23 cellular contexts compared by ENCODE assay signal in genomic region chr6:125255201-125255600, GRCh38. TPM values are rescaled to one million over a fixed set of nuclear protein-coding genes. Genes with fewer than 3 reads are reported as not detected.
DNase-seq lines count a peak whose midpoint lies in the region; ATAC-seq, FAIRE-seq and TF ChIP-seq lines count a peak whose summit lies in the region.
"Had no signal": no experiment of that assay in that cellular context is flagged by ENCODE, and none has a peak within 500 bp of the region (broad histone marks: within the 10 kb centered on the region; RNA-seq: fewer than 3 reads in every experiment).

No MANE protein-coding gene starts in this region.

- no peak for FAIRE-seq in frontal cortex (lab: Jason Lieb, UNC)
- FAIRE-seq: A549, G401.6, GM12891, GM18507 had no signal

- TF ChIP-seq CTCF in omental fat pad (IDR thresholded peaks at IDR 0.05), result no peak

- no peaks in the 10 kb centered on the region for H3K36me3 ChIP-seq in GM23248 (ENCODE audit: low read depth)
- no peaks in the 10 kb centered on the region for H3K36me3 ChIP-seq in effector memory CD4-positive, alpha-beta T cell (ENCODE audit: control insufficient read depth, insufficient read depth, low read length)
- H3K36me3 ChIP-seq: BLaER1 treated with 17β-estradiol and CSF1 and Interleukin-3, amounts not matched to agents 10 nM and 100 nM had no signal

- no peaks in the 10 kb centered on the region for H3K27me3 ChIP-seq in GM23248 (replicated peaks; ENCODE audit: insufficient read depth)
- H3K27me3 ChIP-seq in effector memory CD4-positive, alpha-beta T cell (replicated peaks; ENCODE audit: control insufficient read depth, insufficient read depth, low read length, poor library complexity, severe bottlenecking), result no peaks in the 10 kb centered on the region
- H3K27me3 ChIP-seq: BLaER1 treated with 17β-estradiol and CSF1 and Interleukin-3, amounts not matched to agents 10 nM and 100 nM had no signal

- H3K79me2 ChIP-seq in GM23248 (ENCODE audit: insufficient read depth), result no peaks in the 10 kb centered on the region

- H3K4me1 ChIP-seq in GM23248 (ENCODE audit: insufficient read depth), result peaks cover 19% of the 10 kb centered on the region
- no peaks in the 10 kb centered on the region for H3K4me1 ChIP-seq in effector memory CD4-positive, alpha-beta T cell (ENCODE audit: control insufficient read depth, insufficient read depth, low read length, poor library complexity, severe bottlenecking)

- H3K4me3 ChIP-seq in GM23248, result no peak overlapping the region
- H3K4me3 ChIP-seq in effector memory CD4-positive, alpha-beta T cell (ENCODE audit: insufficient read depth, low read depth, low read length, poor library complexity, severe bottlenecking), result no peak overlapping the region
- H3K4me3 ChIP-seq: A549; BLaER1 treated with 17β-estradiol and CSF1 and Interleukin-3, amounts not matched to agents 10 nM and 100 nM had no signal

- H3K4me2 ChIP-seq in GM23248 (ENCODE audit: unreplicated experiment), result no peak overlapping the region
- H3K4me2 ChIP-seq: A549; BLaER1 treated with 17β-estradiol and CSF1 and Interleukin-3, amounts not matched to agents 10 nM and 100 nM had no signal

- H4K20me1 ChIP-seq in GM23248 (ENCODE audit: insufficient read depth), result no peaks in the 10 kb centered on the region
- H4K20me1 ChIP-seq: BLaER1 treated with 17β-estradiol and CSF1 and Interleukin-3, amounts not matched to agents 10 nM and 100 nM had no signal

- ATAC-seq in omental fat pad (ENCODE audit: low FRiP score), result peak; percentile 14
- ATAC-seq: A549, HCT116, Panc1 had no signal

- H2AFZ ChIP-seq in GM23248, result no peak overlapping the region

- H3K9me3 ChIP-seq in GM23248 (ENCODE audit: low read depth), result no peaks in the 10 kb centered on the region
- no peaks in the 10 kb centered on the region for H3K9me3 ChIP-seq in effector memory CD4-positive, alpha-beta T cell (ENCODE audit: control insufficient read depth, low read length)
- H3K9me3 ChIP-seq: A549; BLaER1 treated with 17β-estradiol and CSF1 and Interleukin-3, amounts not matched to agents 10 nM and 100 nM had no signal

- WGBS in GM23248 (ENCODE audit: low coverage in 1 of 2, low lambda C conversion rate in 2 of 2, missing lambda C conversion rate in 2 of 2), 2 experiments, result 50 to 56% methylated on average over 3 of the region's 3 CpGs

- no peak overlapping the region for H3K27ac ChIP-seq in GM23248
- H3K27ac ChIP-seq in effector memory CD4-positive, alpha-beta T cell (ENCODE audit: insufficient read depth, low read length, poor library complexity, severe bottlenecking), result no peak overlapping the region
- H3K27ac ChIP-seq: A549; BLaER1 treated with 17β-estradiol and CSF1 and Interleukin-3, amounts not matched to agents 10 nM and 100 nM had no signal

- no peaks in the 10 kb centered on the region for H3F3A ChIP-seq in GM23248 (ENCODE audit: insufficient read depth)

- DNase-seq in GM23248, result peak; percentile 29
- DNase-seq in RKO (ENCODE audit: low spot score), result peak; percentile 67
- peak; percentile 21 for DNase-seq in fibroblast of gingiva (ENCODE audit: low read depth)
- no peak for DNase-seq in omental fat pad (ENCODE audit: low spot score)
- no peak for DNase-seq in GF-D8 (lab: John Stamatoyannopoulos, UW)
- no peak for DNase-seq in NK-92 (lab: John Stamatoyannopoulos, UW; ENCODE audit: unreplicated experiment)
- DNase-seq in effector memory CD4-positive, alpha-beta T cell, result no peak
- no peak for DNase-seq in frontal cortex (ENCODE audit: low spot score in 2 of 2)
- DNase-seq: CD8-positive, alpha-beta memory T cell; DMS79 treated with DMSO at 0.1 percent for 48 hours; KBM-7; NCI-H1436 treated with DMSO at 0.1 percent for 48 hours; NCI-H2029 treated with DMSO at 0.1 percent for 48 hours; NCI-H510A; NCI-H774; SHP77 treated with DMSO at 0.1 percent for 48 hours had no signal

- H3K9me2 ChIP-seq in GM23248 (ENCODE audit: insufficient read depth), result 0 out of 2 replicates have a peak, but pooled peaks cover 3% of the 10 kb centered on the region

- in situ Hi-C loops in GM23248 (cut with MboI), result no loop called here

- no peak overlapping the region for H3K9ac ChIP-seq in GM23248
- H3K9ac ChIP-seq: BLaER1 treated with 17β-estradiol and CSF1 and Interleukin-3, amounts not matched to agents 10 nM and 100 nM had no signal

RNA-seq across cellular contexts. Expression of gene HDDC2, which starts 46.6 kb away (rescaled TPM):
- 51.1 and 55.1 TPM in 2 replicates for total RNA-seq in GM23248 (2014; rRNA removed; shearing (Covaris generic))
- 83.2 and 84.2 TPM in 2 replicates for polyA plus RNA-seq in GM23248 (2016; fragmentation: Nextera tagmentation; extraction: Ambion mirVana)
- 10 to 100 TPM; 62.7 to 88.3 (median 73.1) TPM for total RNA-seq in omental fat pad
- total RNA-seq in frontal cortex, result 31.0 TPM

Comparison
In these comparisons a context has a peak if more than half of its experiments do, and no peak if none do; other contexts are left out.
1. DNase-seq: peak in GM23248 (single experiment), RKO (single experiment) and fibroblast of gingiva (single experiment); none in omental fat pad (single experiment), GF-D8 (single experiment), NK-92 (single experiment), effector memory CD4-positive, alpha-beta T cell (0 of 3) and frontal cortex (0 of 2).